Comparison of ENCODE assay signal across 8 cellular contexts in the genomic region with DNA sequence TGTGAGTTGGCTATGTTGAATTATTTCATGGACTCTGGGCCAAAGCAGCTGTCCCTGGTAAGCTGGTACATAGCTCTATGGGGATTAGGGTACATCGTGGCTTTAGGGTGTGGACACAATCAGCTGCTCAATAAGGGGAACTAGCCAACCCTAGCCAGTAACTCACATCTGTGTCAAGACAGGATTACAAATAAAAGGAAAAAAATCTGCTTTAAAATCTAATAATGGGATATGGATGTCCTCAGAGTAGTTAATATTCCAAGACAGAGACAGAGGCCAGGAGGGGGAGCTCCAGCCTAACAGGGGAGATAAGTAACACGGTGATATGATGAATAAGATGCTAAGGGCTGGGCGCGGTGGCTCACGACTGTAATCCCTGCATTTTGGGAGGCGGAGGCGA. TPM values are rescaled to one million over a fixed set of nuclear protein-coding genes. Genes with fewer than 3 reads are reported as not detected.
DNase-seq lines count a peak whose midpoint lies in the region; ATAC-seq, FAIRE-seq and TF ChIP-seq lines count a peak whose summit lies in the region.

No MANE protein-coding gene starts in this region.

- no peak overlapping the region for H3K4me2 ChIP-seq in K562 (ENCODE audit: insufficient read depth, low read length)

- peak; percentile 75; the same call in 2 of the 3 replicates for ATAC-seq in K562
- peak; percentile 66 for ATAC-seq in left lobe of liver
- no peak for ATAC-seq in HG03135 (IDR thresholded peaks at IDR 0.05; ENCODE audit: unreplicated experiment)
- ATAC-seq in HG02973 (IDR thresholded peaks at IDR 0.05; ENCODE audit: unreplicated experiment) = no peak

- no peaks in the 10 kb centered on the region for H4K20me1 ChIP-seq in K562 (replicated peaks; ENCODE audit: control insufficient read depth, insufficient read depth, low read length)

- no peak overlapping the region for H3K4me3 ChIP-seq in Jurkat, Clone E6-1 (ENCODE audit: low read length)
- no peak overlapping the region for H3K4me3 ChIP-seq in K562

- BruUV-seq in K562 (replicated peaks; lab: Mats Ljungman, UMichigan) = no TSS peak

- TF ChIP-seq EP300 in K562 (IDR thresholded peaks at IDR 0.05; ENCODE audit: low read length) = no peak

- H3K27ac ChIP-seq in K562 (ENCODE audit: extremely low read depth, low read depth, low read length) = no peak overlapping the region

- H3K9me1 ChIP-seq in K562 (ENCODE audit: control insufficient read depth, insufficient read depth, low read length) = no peaks in the 10 kb centered on the region

- POLR2A ChIA-PET in K562 (lab: Yijun Ruan, JAX) = no interaction called here

- 3% methylated on average over 7 of the region's 7 CpGs for WGBS in K562 (ENCODE audit: insufficient coverage, low coverage, missing lambda C conversion rate)

- intact Hi-C loops in K562 (cut with micrococcal nuclease) = loop anchor here (2.0 to 10.0 kb wide), 2 partner anchors 217 to 501 kb away; no protein-coding TSS in a partner anchor

- H3K4me1 ChIP-seq in K562 (replicated peaks in 1 of 2; ENCODE audit: control insufficient read depth in 2 of 2, insufficient read depth in 2 of 2, low read length in 2 of 2) = no peaks in the 10 kb centered on the region

- FAIRE-seq in K562 (lab: Jason Lieb, UNC) = peak; percentile 57

- TF ChIP-seq POLR2A in K562 (conservative IDR thresholded peaks at IDR 0.05) = no peak

- H3K9ac ChIP-seq in K562 (ENCODE audit: insufficient read depth in 1 of 2, low read depth in 2 of 2, low read length in 2 of 2) = no peak overlapping the region

- peak; percentile 25 to 71; a peak in 3 of 4 replicates for TF ChIP-seq RAD21 in K562 (CRISPR knock-in tag; conservative IDR thresholded peaks at IDR 0.05 in 1 of 2, IDR thresholded peaks at IDR 0.05 in 1 of 2)

- CTCF ChIA-PET in K562 (lab: Yijun Ruan, JAX; ENCODE audit: low intra/inter-chr PET ratio) = no interaction called here

- H3K79me2 ChIP-seq in K562 (ENCODE audit: control insufficient read depth, insufficient read depth, low read length) = no peaks in the 10 kb centered on the region

- no peaks in the 10 kb centered on the region for H3K27me3 ChIP-seq in K562 (ENCODE audit: control insufficient read depth in 2 of 2, insufficient read depth in 2 of 2, low read length in 2 of 2)

- no peak overlapping the region for H2AFZ ChIP-seq in K562 (ENCODE audit: low read depth, low read length)

- DNase-seq in AG20443 (ENCODE audit: low spot score) (peak; percentile 61), T-helper 2 cell (peak in 4 of 5 experiments; percentile 28 to 40 (median 34)), K562 (ENCODE audit: extremely low read depth in 1 of 4, low spot score in 3 of 4) (peak in 2 of 4 experiments; percentile 36 to 56), left lobe of liver (ENCODE audit: low spot score) (no peak)
- peak; percentile 45 for DNase-seq in Jurkat, Clone E6-1 (ENCODE audit: low read depth, low spot score)
- DNase-seq in stimulated activated CD8-positive, alpha-beta memory T cell treated with anti-CD3 and anti-CD28 coated beads, Interleukin-15, amount 100 ng/mL, for 48 hours (ENCODE audit: low read depth in 2 of 2) = peak; percentile 19 to 30

- H3K36me3 ChIP-seq in K562 (ENCODE audit: control insufficient read depth, insufficient read depth, low read length) = no peaks in the 10 kb centered on the region

- H3K9me3 ChIP-seq in K562 (replicated peaks; ENCODE audit: control insufficient read depth, insufficient read depth, low read depth, low read length) = no peaks in the 10 kb centered on the region; the same call in 1 of the 2 replicates

- TF ChIP-seq CTCF in K562 (IDR thresholded peaks at IDR 0.05 in 2 of 3, conservative IDR thresholded peaks at IDR 0.05 in 1 of 3; ENCODE audit: insufficient read depth in 2 of 3, low read depth in 1 of 3, low read length in 3 of 3) = peak; percentile 48 to 71 (median 54)

- in situ Hi-C loops in K562 (cut with MboI) = no loop called here

TF ChIP-seq in K562, 482 proteins besides CTCF, POLR2A, EP300 and RAD21 (continues in another document):
- TF ChIP-seq, protein P1, sequence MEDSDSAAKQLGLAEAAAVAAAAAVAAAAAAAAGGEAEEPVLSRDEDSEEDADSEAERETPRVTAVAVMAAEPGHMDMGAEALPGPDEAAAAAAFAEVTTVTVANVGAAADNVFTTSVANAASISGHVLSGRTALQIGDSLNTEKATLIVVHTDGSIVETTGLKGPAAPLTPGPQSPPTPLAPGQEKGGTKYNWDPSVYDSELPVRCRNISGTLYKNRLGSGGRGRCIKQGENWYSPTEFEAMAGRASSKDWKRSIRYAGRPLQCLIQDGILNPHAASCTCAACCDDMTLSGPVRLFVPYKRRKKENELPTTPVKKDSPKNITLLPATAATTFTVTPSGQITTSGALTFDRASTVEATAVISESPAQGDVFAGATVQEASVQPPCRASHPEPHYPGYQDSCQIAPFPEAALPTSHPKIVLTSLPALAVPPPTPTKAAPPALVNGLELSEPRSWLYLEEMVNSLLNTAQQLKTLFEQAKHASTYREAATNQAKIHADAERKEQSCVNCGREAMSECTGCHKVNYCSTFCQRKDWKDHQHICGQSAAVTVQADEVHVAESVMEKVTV (CRISPR knock-in tag; IDR thresholded peaks at IDR 0.05) = 0 out of 2 replicates have a peak, but pooled peaks have one; percentile 18
- TF ChIP-seq SMC3 (conservative IDR thresholded peaks at IDR 0.05; ENCODE audit: insufficient read depth, low read depth, low read length) = peak; percentile 50; the same call in 1 of the 2 replicates
- no peak for TF ChIP-seq BCOR (IDR thresholded peaks at IDR 0.05)

RNA-seq across cellular contexts. Expression of a gene that starts 21.1 kb away (rescaled TPM):
- 21.9 TPM for polyA plus RNA-seq in Jurkat, Clone E6-1 (2012; ENCODE audit: insufficient read depth, insufficient read length)
- total RNA-seq in K562 (2011; cell fraction: chromatin; rRNA removed; ENCODE audit: low replicate concordance) = 29.9 and 51.8 TPM in 2 replicates
- total RNA-seq in K562 (2011; cell fraction: nucleolus; rRNA removed) = 12.7 and 14.2 TPM in 2 replicates
- total RNA-seq in K562 (2011; cell fraction: nucleoplasm; rRNA removed) = 28.6 and 38.4 TPM in 2 replicates
- 6.7 and 7.9 TPM in 2 replicates for total RNA-seq in K562 (2014; rRNA removed)
- total RNA-seq in K562 (2014; rRNA removed; fragmentation: Illumina TruSeq; extraction: Trizol) = 21.2 and 26.4 TPM in 2 replicates
- total RNA-seq in K562 (2015; rRNA removed; fragmentation: Illumina TruSeq; extraction: Trizol) = 10.7 and 11.2 TPM in 2 replicates
- 8.9 and 11.0 TPM in 2 replicates for total RNA-seq in K562 (2021)
- polyA plus RNA-seq in K562 (2011; rRNA removed) = 12.0 and 17.1 TPM in 2 replicates
- 2.6 and 5.7 TPM in 2 replicates for polyA plus RNA-seq in K562 (2011; cell fraction: cytosol; rRNA removed)
- polyA plus RNA-seq in K562 (2011; cell fraction: nucleus; rRNA removed) = 4.4 and 4.9 TPM in 2 replicates
- 11.8 and 12.2 TPM in 2 replicates for polyA plus RNA-seq in K562 (2012)
- polyA plus RNA-seq in K562 (2014; fragmentation: Illumina TruSeq; extraction: Trizol) = 15.5 and 18.5 TPM in 2 replicates
- 10 to 100 TPM in 1 of 2 experiments, 1 to 10 TPM in 1; 9.0 to 23.0 TPM for polyA plus RNA-seq in K562 (2014; fragmentation: Nextera tagmentation; extraction: Ambion mirVana)
- 7.1 and 10.2 TPM in 2 replicates for polyA plus RNA-seq in K562 (2014; rRNA removed)
- 27.2 and 29.3 TPM in 2 replicates for polyA minus RNA-seq in K562 (2011; rRNA and poly(A)+ RNA removed)
- 5.7 and 9.8 TPM in 2 replicates for polyA minus RNA-seq in K562 (2011; cell fraction: cytosol; rRNA and poly(A)+ RNA removed)
- 2.8 and 11.1 TPM in 2 replicates for polyA minus RNA-seq in K562 (2011; cell fraction: nucleus; rRNA and poly(A)+ RNA removed)
- 5.5 TPM for total RNA-seq in left lobe of liver

RNA-seq across cellular contexts. Expression of a gene that starts 48.7 kb away (rescaled TPM):
- polyA plus RNA-seq in Jurkat, Clone E6-1 (2012; ENCODE audit: insufficient read depth, insufficient read length) = 58.0 TPM
- total RNA-seq in K562 (2011; cell fraction: chromatin; rRNA removed; ENCODE audit: low replicate concordance) = 4.9 and 20.2 TPM in 2 replicates
- total RNA-seq in K562 (2011; cell fraction: nucleolus; rRNA removed) = 3.3 and 5.4 TPM in 2 replicates
- total RNA-seq in K562 (2011; cell fraction: nucleoplasm; rRNA removed) = 5.6 and 6.5 TPM in 2 replicates
- 10.4 and 13.1 TPM in 2 replicates for total RNA-seq in K562 (2014; rRNA removed)
- total RNA-seq in K562 (2014; rRNA removed; fragmentation: Illumina TruSeq; extraction: Trizol) = 31.1 and 43.3 TPM in 2 replicates
- 17.8 and 18.7 TPM in 2 replicates for total RNA-seq in K562 (2015; rRNA removed; fragmentation: Illumina TruSeq; extraction: Trizol)
- total RNA-seq in K562 (2021) = 21.3 and 22.3 TPM in 2 replicates
- 8.1 and 19.5 TPM in 2 replicates for polyA plus RNA-seq in K562 (2011; rRNA removed)
- polyA plus RNA-seq in K562 (2011; cell fraction: cytosol; rRNA removed) = 1.2 and 2.8 TPM in 2 replicates
- 3.6 and 3.8 TPM in 2 replicates for polyA plus RNA-seq in K562 (2011; cell fraction: nucleus; rRNA removed)
- polyA plus RNA-seq in K562 (2012) = 14.0 and 18.3 TPM in 2 replicates
- polyA plus RNA-seq in K562 (2014; fragmentation: Illumina TruSeq; extraction: Trizol) = 23.1 and 30.7 TPM in 2 replicates
- 10 to 100 TPM; 27.4 to 29.5 TPM for polyA plus RNA-seq in K562 (2014; fragmentation: Nextera tagmentation; extraction: Ambion mirVana)
- polyA plus RNA-seq in K562 (2014; rRNA removed) = 12.5 and 14.2 TPM in 2 replicates
- polyA minus RNA-seq in K562 (2011; rRNA and poly(A)+ RNA removed) = 16.9 and 19.7 TPM in 2 replicates
- polyA minus RNA-seq in K562 (2011; cell fraction: cytosol; rRNA and poly(A)+ RNA removed) = 2.4 and 6.9 TPM in 2 replicates
- 3.6 and 6.9 TPM in 2 replicates for polyA minus RNA-seq in K562 (2011; cell fraction: nucleus; rRNA and poly(A)+ RNA removed)
- 4.6 TPM for total RNA-seq in left lobe of liver

RNA-seq across cellular contexts. Expression of a gene that starts 58.4 kb away (rescaled TPM):
- 291 TPM for polyA plus RNA-seq in Jurkat, Clone E6-1 (2012; ENCODE audit: insufficient read depth, insufficient read length)
- total RNA-seq in K562 (2011; cell fraction: chromatin; rRNA removed; ENCODE audit: low replicate concordance) = 81.8 and 144 TPM in 2 replicates
- 101 and 118 TPM in 2 replicates for total RNA-seq in K562 (2011; cell fraction: nucleolus; rRNA removed)
- total RNA-seq in K562 (2011; cell fraction: nucleoplasm; rRNA removed) = 97.3 and 106 TPM in 2 replicates
- total RNA-seq in K562 (2014; rRNA removed) = 70.1 and 109 TPM in 2 replicates
- total RNA-seq in K562 (2014; rRNA removed; fragmentation: Illumina TruSeq; extraction: Trizol) = 57.1 and 82.6 TPM in 2 replicates
- total RNA-seq in K562 (2015; rRNA removed; fragmentation: Illumina TruSeq; extraction: Trizol) = 60.4 and 62.8 TPM in 2 replicates
- 203 and 211 TPM in 2 replicates for total RNA-seq in K562 (2021)
- 76.1 and 136 TPM in 2 replicates for polyA plus RNA-seq in K562 (2011; rRNA removed)
- polyA plus RNA-seq in K562 (2011; cell fraction: cytosol; rRNA removed) = 94.5 and 135 TPM in 2 replicates
- polyA plus RNA-seq in K562 (2011; cell fraction: nucleus; rRNA removed) = 73.6 and 105 TPM in 2 replicates
- polyA plus RNA-seq in K562 (2012) = 164 and 276 TPM in 2 replicates
- 151 and 153 TPM in 2 replicates for polyA plus RNA-seq in K562 (2014; fragmentation: Illumina TruSeq; extraction: Trizol)
- 10 to 100 TPM; 10.1 to 16.0 TPM for polyA plus RNA-seq in K562 (2014; fragmentation: Nextera tagmentation; extraction: Ambion mirVana)
- 64.3 and 73.6 TPM in 2 replicates for polyA plus RNA-seq in K562 (2014; rRNA removed)
- polyA minus RNA-seq in K562 (2011; rRNA and poly(A)+ RNA removed) = 119 and 129 TPM in 2 replicates
- 148 and 155 TPM in 2 replicates for polyA minus RNA-seq in K562 (2011; cell fraction: cytosol; rRNA and poly(A)+ RNA removed)
- polyA minus RNA-seq in K562 (2011; cell fraction: nucleus; rRNA and poly(A)+ RNA removed) = 49.5 and 68.0 TPM in 2 replicates
- total RNA-seq in left lobe of liver = 68.4 TPM

Comparison
In these comparisons a context has a peak if more than half of its experiments do, and no peak if none do; other contexts are left out.
1. ATAC-seq: peak in K562 (single experiment) and left lobe of liver (single experiment); none in HG03135 (single experiment) and HG02973 (single experiment).